In the genomic region with DNA sequence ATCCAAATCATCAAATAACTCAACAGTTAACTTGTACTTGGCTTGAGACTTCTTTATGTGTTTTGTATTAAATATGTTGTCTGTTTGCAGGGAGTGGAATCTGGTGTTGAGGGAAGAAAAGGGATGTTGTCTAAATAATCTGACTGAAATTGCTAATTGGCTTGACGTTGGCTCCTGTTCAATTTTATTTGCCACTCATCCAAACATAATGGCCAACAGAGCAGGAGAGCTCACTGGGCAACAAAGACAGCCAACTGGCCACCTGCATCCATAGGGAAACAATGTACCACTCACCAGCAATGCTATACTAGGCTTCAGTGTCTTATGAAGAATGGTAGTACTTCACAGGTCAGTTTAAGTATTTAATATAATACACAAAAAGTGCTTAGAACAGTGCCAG, we compare ENCODE assay signal across 16 cellular contexts.
"Had no signal": no experiment of that assay in that cellular context is flagged by ENCODE, and none has a peak within 500 bp of the region (broad histone marks: within the 10 kb centered on the region; RNA-seq: fewer than 3 reads in every experiment).

No MANE protein-coding gene starts in this region.

- H3K4me1 Mint-ChIP-seq: endodermal cell had no signal

- H3K27me3 Mint-ChIP-seq: activated naive CD8-positive, alpha-beta T cell had no signal

- H3K9me3 Mint-ChIP-seq: activated T-helper 1 cell treated with anti-CD3 and anti-CD28 coated beads, Interleukin-12 subunit alpha, Interleukin-12 subunit beta, Interleukin-2, Interleukin-4 antibody, amounts not matched to agents 30 ng/mL and 10 ng/mL and 1 ng/mL, durations not matched to agents 14 hours and 24 hours and 36 hours; endodermal cell; mesothelial cell of epicardium; nephron had no signal

- H3K4me3 Mint-ChIP-seq: activated naive CD8-positive, alpha-beta T cell; activated T-helper 1 cell treated with anti-CD3 and anti-CD28 coated beads, Interleukin-12 subunit alpha, Interleukin-12 subunit beta, Interleukin-2, Interleukin-4 antibody, amounts not matched to agents 30 ng/mL and 10 ng/mL and 1 ng/mL, durations not matched to agents 14 hours and 24 hours and 36 hours; endodermal cell; mesothelial cell of epicardium; nephron had no signal

- H3K4me3 ChIP-seq: lower lobe of right lung, transverse colon, uterus had no signal

- H3K36me3 Mint-ChIP-seq: activated naive CD8-positive, alpha-beta T cell; mesothelial cell of epicardium had no signal

- H3K27me3 ChIP-seq: transverse colon, uterus had no signal

- H3K9me3 ChIP-seq: lower lobe of right lung, transverse colon, uterus had no signal

- H3K36me3 ChIP-seq: lower lobe of right lung, transverse colon, uterus, WERI-Rb-1 had no signal

- H3K27ac Mint-ChIP-seq: activated naive CD8-positive, alpha-beta T cell; activated T-helper 1 cell treated with anti-CD3 and anti-CD28 coated beads, Interleukin-12 subunit alpha, Interleukin-12 subunit beta, Interleukin-2, Interleukin-4 antibody, amounts not matched to agents 30 ng/mL and 10 ng/mL and 1 ng/mL, durations not matched to agents 14 hours and 24 hours and 36 hours; endodermal cell; mesothelial cell of epicardium had no signal

- ATAC-seq: lower lobe of right lung had no signal

- DNase-seq: activated CD4-positive, alpha-beta T cell treated with anti-CD3 and anti-CD28 coated beads, Interleukin-2, amount 50 U/mL, for 4 hours; endodermal cell; foreskin fibroblast; islet precursor cell; lower lobe of right lung; posterior cingulate gyrus; stimulated activated CD8-positive, alpha-beta memory T cell treated with anti-CD3 and anti-CD28 coated beads, Interleukin-4, amount 100 ng/mL, for 48 hours; stimulated activated naive CD4-positive, alpha-beta T cell treated with Interleukin-2 at 50 U/mL for 16 hours; transverse colon; uterus; WERI-Rb-1 had no signal

- H3K27ac ChIP-seq: epithelial cell of prostate, lower lobe of right lung, transverse colon, uterus, WERI-Rb-1 had no signal

- H3K4me1 ChIP-seq: lower lobe of right lung, transverse colon, uterus had no signal
